9 cellular contexts compared by ENCODE assay signal in genomic region chr2:43086451-43087221, GRCh38.
DNase-seq lines count a peak whose midpoint lies in the region; ATAC-seq, FAIRE-seq and TF ChIP-seq lines count a peak whose summit lies in the region.
"Had no signal": no experiment of that assay in that cellular context is flagged by ENCODE, and none has a peak within 500 bp of the region (broad histone marks: within the 10 kb centered on the region; RNA-seq: fewer than 3 reads in every experiment).

No MANE protein-coding gene starts in this region.

- no peaks in the 10 kb centered on the region for H3K9me3 ChIP-seq in pancreas

- intact Hi-C loops in pancreas (cut with DNase I): no loop called here

- TF ChIP-seq CTCF in BJ (IDR thresholded peaks at IDR 0.05; ENCODE audit: insufficient read depth, low read depth, low read length): no peak
- no peak for TF ChIP-seq CTCF in pancreas (IDR thresholded peaks at IDR 0.05)

- DNase-seq in BJ (ENCODE audit: low read depth) (peak; percentile 99), T1000 (lab: John Stamatoyannopoulos, UW) (peak; percentile 75), foreskin melanocyte (peak; percentile 90), pancreas (no peak), DMS114 treated with DMSO at 0.1 percent for 48 hours (lab: John Stamatoyannopoulos, UW; ENCODE audit: unreplicated experiment) (no peak)
- DNase-seq: NCI-H2171 had no signal

- CTCF ChIA-PET in BJ (lab: Yijun Ruan, JAX): interaction anchor here (0.9 to 1.2 kb wide), 4 partner anchors 29 to 143 kb away, joined by 3 to 5 read pairs (median 3); no protein-coding TSS in a partner anchor

- H3K36me3 ChIP-seq in BJ (ENCODE audit: control insufficient read depth, insufficient read depth, low read length): no peaks in the 10 kb centered on the region
- no peaks in the 10 kb centered on the region for H3K36me3 ChIP-seq in pancreas

- peak overlapping the region in 3 of 4 donors; percentile 13 to 75 (median 63) for H3K27ac ChIP-seq in pancreas

- 82 to 89% methylated on average over 14 of the region's 14 CpGs for WGBS in pancreas, 2 donors

- POLR2A ChIA-PET in BJ (lab: Charles Lee): interaction anchor here (0.6 to 0.9 kb wide), 2 partner anchors 17 to 140 kb away, joined by 3 to 6 read pairs; partner anchors contain the start of gene ZFP36L2

- no peak for FAIRE-seq in pancreas (lab: Jason Lieb, UNC)

- ATAC-seq in pancreas (peak in 3 of 4 donors; percentile 71 to 76 (median 71)), GM21360 (IDR thresholded peaks at IDR 0.05; ENCODE audit: unreplicated experiment) (no peak), HG03175 (IDR thresholded peaks at IDR 0.05; ENCODE audit: unreplicated experiment) (no peak), HG02642 (IDR thresholded peaks at IDR 0.05; ENCODE audit: poor library complexity, unreplicated experiment) (no peak)

- no peak overlapping the region for H3K4me3 ChIP-seq in BJ (ENCODE audit: low read depth, low read length)
- H3K4me3 ChIP-seq in pancreas: no peak overlapping the region

- H3K4me1 ChIP-seq in pancreas: peaks cover 0 to 7% (median 0%) of the 10 kb centered on the region in 3 donors

- H3K27me3 ChIP-seq in BJ (ENCODE audit: control insufficient read depth, insufficient read depth, low read length) (no peaks in the 10 kb centered on the region), pancreas (no peaks in the 10 kb centered on the region)

Comparison
In these comparisons a context has a peak if more than half of its experiments do, and no peak if none do; other contexts are left out.
1. DNase-seq: peak in BJ (single experiment), T1000 (single experiment) and foreskin melanocyte (single experiment); none in pancreas (0 of 6) and DMS114 treated with DMSO at 0.1 percent for 48 hours (single experiment).
2. ATAC-seq: peak in pancreas (3 of 4); none in GM21360 (single experiment), HG03175 (single experiment) and HG02642 (single experiment).